Comparison of ENCODE assay signal across 23 cellular contexts in genomic region chr7:94094298-94094697, GRCh38.
DNase-seq lines count a peak whose midpoint lies in the region; ATAC-seq, FAIRE-seq and TF ChIP-seq lines count a peak whose summit lies in the region.
"Had no signal": no experiment of that assay in that cellular context is flagged by ENCODE, and none has a peak within 500 bp of the region (broad histone marks: within the 10 kb centered on the region; RNA-seq: fewer than 3 reads in every experiment).

No MANE protein-coding gene starts in this region.

- no peak overlapping the region for H3K27ac Mint-ChIP-seq in naive thymus-derived CD4-positive, alpha-beta T cell
- no peak overlapping the region for H3K27ac Mint-ChIP-seq in CD4-positive, alpha-beta memory T cell
- H3K27ac Mint-ChIP-seq: B cell; CD4-positive, alpha-beta T cell; CD8-positive, alpha-beta memory T cell had no signal

- WGBS in A549 (ENCODE audit: missing lambda C conversion rate): 67% methylated on average over 1 of the region's 1 CpG
- WGBS in small intestine, 3 donors: 78 to 88% (median 81%) methylated on average over 1 of the region's 1 CpG

- H3K9me3 ChIP-seq in A549 (no peaks in the 10 kb centered on the region), small intestine (ENCODE audit: control insufficient read depth, low read depth) (no peaks in the 10 kb centered on the region)
- no peaks in the 10 kb centered on the region for H3K9me3 ChIP-seq in naive thymus-derived CD4-positive, alpha-beta T cell (ENCODE audit: control insufficient read depth in 2 of 3, low read length in 3 of 3)
- H3K9me3 ChIP-seq in CD4-positive, alpha-beta memory T cell (ENCODE audit: control insufficient read depth in 1 of 2, low read length in 2 of 2): no peaks in the 10 kb centered on the region
- H3K9me3 ChIP-seq: BLaER1 treated with 17β-estradiol and CSF1 and Interleukin-3, amounts not matched to agents 10 nM and 100 nM had no signal

- peaks cover 24 to 45% (median 35%) of the 10 kb centered on the region in 5 donors for H3K27me3 Mint-ChIP-seq in naive thymus-derived CD4-positive, alpha-beta T cell
- H3K27me3 Mint-ChIP-seq in CD4-positive, alpha-beta memory T cell: peaks cover 2 to 7% of the 10 kb centered on the region in 2 donors

- H3K4me3 ChIP-seq in A549: no peak overlapping the region
- no peak overlapping the region for H3K4me3 ChIP-seq in small intestine (ENCODE audit: low read depth in 1 of 2, low read length in 2 of 2)
- H3K4me3 ChIP-seq in naive thymus-derived CD4-positive, alpha-beta T cell (ENCODE audit: low read length): no peak overlapping the region
- H3K4me3 ChIP-seq in CD4-positive, alpha-beta memory T cell (ENCODE audit: low read length in 2 of 2): no peak overlapping the region
- H3K4me3 ChIP-seq: BLaER1 treated with 17β-estradiol and CSF1 and Interleukin-3, amounts not matched to agents 10 nM and 100 nM had no signal

- DNase-seq in A549 (ENCODE audit: low read depth in 1 of 2, low spot score in 1 of 2): no peak
- no peak for DNase-seq in small intestine
- DNase-seq in naive thymus-derived CD4-positive, alpha-beta T cell: no peak
- no peak for DNase-seq in CD4-positive, alpha-beta memory T cell
- DNase-seq: 8988T; AML-193; CD4-positive, alpha-beta T cell; CD8-positive, alpha-beta memory T cell; COR-L47; DMS 273 treated with DMSO at 0.1 percent for 48 hours; DMS153; DMS53; DMS79; DND-41; EL; GF-D8 had no signal

- TF ChIP-seq POLR2A in A549 (IDR thresholded peaks at IDR 0.05; ENCODE audit: low read length): no peak

- no peaks in the 10 kb centered on the region for H3K4me1 Mint-ChIP-seq in naive thymus-derived CD4-positive, alpha-beta T cell
- H3K4me1 Mint-ChIP-seq in CD4-positive, alpha-beta memory T cell: no peaks in the 10 kb centered on the region
- H3K4me1 Mint-ChIP-seq: B cell; CD8-positive, alpha-beta memory T cell had no signal

- H3K4me2 ChIP-seq in A549: no peak overlapping the region
- H3K4me2 ChIP-seq: BLaER1 treated with 17β-estradiol and CSF1 and Interleukin-3, amounts not matched to agents 10 nM and 100 nM had no signal

- H3K27ac ChIP-seq in A549 (no peak overlapping the region), small intestine (ENCODE audit: low read depth in 1 of 2, low read length in 1 of 2) (no peak overlapping the region)
- no peak overlapping the region for H3K27ac ChIP-seq in naive thymus-derived CD4-positive, alpha-beta T cell (ENCODE audit: low read depth, low read length)
- no peak overlapping the region for H3K27ac ChIP-seq in CD4-positive, alpha-beta memory T cell (ENCODE audit: low read depth, low read length)
- H3K27ac ChIP-seq: BLaER1 treated with 17β-estradiol and CSF1 and Interleukin-3, amounts not matched to agents 10 nM and 100 nM; C4-2B had no signal

- no peaks in the 10 kb centered on the region for H3K36me3 ChIP-seq in small intestine (ENCODE audit: control insufficient read depth in 2 of 2, insufficient read depth in 2 of 2, low read length in 2 of 2)
- no peaks in the 10 kb centered on the region for H3K36me3 ChIP-seq in naive thymus-derived CD4-positive, alpha-beta T cell (ENCODE audit: control insufficient read depth in 2 of 3, insufficient read depth in 3 of 3, low read length in 3 of 3)
- H3K36me3 ChIP-seq in CD4-positive, alpha-beta memory T cell (ENCODE audit: insufficient read depth, low read length): no peaks in the 10 kb centered on the region
- H3K36me3 ChIP-seq: BLaER1 treated with 17β-estradiol and CSF1 and Interleukin-3, amounts not matched to agents 10 nM and 100 nM had no signal

- no peak for TF ChIP-seq RAD21 in A549 (conservative IDR thresholded peaks at IDR 0.05 in 1 of 2, IDR thresholded peaks at IDR 0.05 in 1 of 2)

- intact Hi-C loops in naive thymus-derived CD4-positive, alpha-beta T cell (cut with micrococcal nuclease): no loop called here
- intact Hi-C loops in CD4-positive, alpha-beta memory T cell (cut with micrococcal nuclease): no loop called here

- CTCF ChIA-PET in A549 (lab: Yijun Ruan, JAX): interaction anchor here (0.7 to 1.9 kb wide), 4 partner anchors 17 to 472 kb away, joined by 3 to 6 read pairs (median 4); partner anchors contain the start of gene TFPI2
- CTCF ChIA-PET in naive thymus-derived CD4-positive, alpha-beta T cell (lab: Charles Lee): no interaction called here
- CTCF ChIA-PET in CD4-positive, alpha-beta memory T cell (lab: Charles Lee; ENCODE audit: partially characterized antibody): no interaction called here

- no peak for TF ChIP-seq EP300 in A549 (IDR thresholded peaks at IDR 0.05)

- no peaks in the 10 kb centered on the region for H3K27me3 ChIP-seq in small intestine (ENCODE audit: control insufficient read depth in 2 of 2, insufficient read depth in 2 of 2, low read length in 2 of 2)
- no peaks in the 10 kb centered on the region for H3K27me3 ChIP-seq in naive thymus-derived CD4-positive, alpha-beta T cell (ENCODE audit: control insufficient read depth in 2 of 2, insufficient read depth in 2 of 2, low read length in 2 of 2)
- H3K27me3 ChIP-seq in CD4-positive, alpha-beta memory T cell (ENCODE audit: insufficient read depth, low read length): no peaks in the 10 kb centered on the region
- H3K27me3 ChIP-seq: BLaER1 treated with 17β-estradiol and CSF1 and Interleukin-3, amounts not matched to agents 10 nM and 100 nM had no signal

- ATAC-seq in A549: no peak
- ATAC-seq in naive thymus-derived CD4-positive, alpha-beta T cell: no peak

- H3K4me1 ChIP-seq in A549 (no peaks in the 10 kb centered on the region), small intestine (ENCODE audit: control insufficient read depth in 2 of 2, insufficient read depth in 1 of 2, low read depth in 1 of 2, low read length in 1 of 2) (no peaks in the 10 kb centered on the region)
- H3K4me1 ChIP-seq in naive thymus-derived CD4-positive, alpha-beta T cell (ENCODE audit: control insufficient read depth in 2 of 2, insufficient read depth in 2 of 2, low read length in 2 of 2): no peaks in the 10 kb centered on the region
- H3K4me1 ChIP-seq in CD4-positive, alpha-beta memory T cell (ENCODE audit: insufficient read depth, low read length): no peaks in the 10 kb centered on the region

- POLR2A ChIA-PET in A549 (lab: Yijun Ruan, JAX): no interaction called here
- POLR2A ChIA-PET in naive thymus-derived CD4-positive, alpha-beta T cell (lab: Charles Lee): no interaction called here
- POLR2A ChIA-PET in CD4-positive, alpha-beta memory T cell (lab: Charles Lee; ENCODE audit: partially characterized antibody): no interaction called here

- no peak overlapping the region for H3K4me3 Mint-ChIP-seq in naive thymus-derived CD4-positive, alpha-beta T cell
- H3K4me3 Mint-ChIP-seq in CD4-positive, alpha-beta memory T cell: no peak overlapping the region
- H3K4me3 Mint-ChIP-seq: B cell; CD4-positive, alpha-beta T cell; CD8-positive, alpha-beta memory T cell had no signal

- TF ChIP-seq CTCF in A549 (IDR thresholded peaks at IDR 0.05): no peak

- FAIRE-seq in A549 (lab: Jason Lieb, UNC) (peak; percentile 28), G401.6 (lab: Jason Lieb, UNC) (peak; percentile 39), small intestine (lab: Jason Lieb, UNC) (peak; percentile 19)
- FAIRE-seq: A204.1, GM12891, GM19239 had no signal

- no peaks in the 10 kb centered on the region for H3K9me3 Mint-ChIP-seq in naive thymus-derived CD4-positive, alpha-beta T cell
- H3K9me3 Mint-ChIP-seq in CD4-positive, alpha-beta memory T cell: no peaks in the 10 kb centered on the region
- H3K9me3 Mint-ChIP-seq: CD4-positive, alpha-beta T cell; CD8-positive, alpha-beta memory T cell had no signal

- no peaks in the 10 kb centered on the region for H3K36me3 Mint-ChIP-seq in naive thymus-derived CD4-positive, alpha-beta T cell
- H3K36me3 Mint-ChIP-seq in CD4-positive, alpha-beta memory T cell: no peaks in the 10 kb centered on the region
- H3K36me3 Mint-ChIP-seq: CD8-positive, alpha-beta memory T cell had no signal

TF ChIP-seq in A549, 52 proteins besides CTCF, POLR2A, EP300 and RAD21:
- TF ChIP-seq TFCP2L1 (CRISPR knock-in tag; IDR thresholded peaks at IDR 0.05): no peak
- no peak for TF ChIP-seq HOXB5 (CRISPR knock-in tag; IDR thresholded peaks at IDR 0.05)
- no peak for TF ChIP-seq MYC (IDR thresholded peaks at IDR 0.05; ENCODE audit: borderline replicate concordance, low read length)
- TF ChIP-seq CEBPB (IDR thresholded peaks at IDR 0.05): no peak
- no peak for TF ChIP-seq MAZ (IDR thresholded peaks at IDR 0.05; ENCODE audit: borderline replicate concordance, low read depth, low read length)
- TF ChIP-seq KDM5A (IDR thresholded peaks at IDR 0.05): no peak
- TF ChIP-seq SMC3 (IDR thresholded peaks at IDR 0.05): no peak
- no peak for TF ChIP-seq FOXS1 (CRISPR knock-in tag; IDR thresholded peaks at IDR 0.05)
- no peak for TF ChIP-seq MAX (IDR thresholded peaks at IDR 0.05)
- no peak for TF ChIP-seq RNF2 (IDR thresholded peaks at IDR 0.05; ENCODE audit: borderline replicate concordance, low read depth)
- no peak for TF ChIP-seq POLR2AphosphoS2 (conservative IDR thresholded peaks at IDR 0.05; ENCODE audit: low read length)
- no peak for TF ChIP-seq ZNF302 (CRISPR knock-in tag; IDR thresholded peaks at IDR 0.05)
- TF ChIP-seq ESRRA (IDR thresholded peaks at IDR 0.05; ENCODE audit: borderline replicate concordance, low read length): no peak
- TF ChIP-seq EHF (CRISPR knock-in tag; IDR thresholded peaks at IDR 0.05): no peak
- no peak for TF ChIP-seq CBX8 (IDR thresholded peaks at IDR 0.05)
- TF ChIP-seq HOXA7 (CRISPR knock-in tag; IDR thresholded peaks at IDR 0.05): no peak
